2 cellular contexts compared by ENCODE assay signal in genomic region chr7:51228386-51228958, GRCh38.
A peak's percentile ranks its signal among the peaks of the same experiment; 100 is the strongest.
TF ChIP-seq lines count a peak whose summit lies in the region.

No MANE protein-coding gene starts in this region.

TF ChIP-seq in liver, 16 proteins besides CTCF, POLR2A, EP300 and RAD21:
- TF ChIP-seq HNF4G (IDR thresholded peaks at IDR 0.05) (no peak), RXRA (IDR thresholded peaks at IDR 0.05) (peak in 1 of 2 donors; percentile 29), FOXA2 (IDR thresholded peaks at IDR 0.05) (no peak), HNF4A (conservative IDR thresholded peaks at IDR 0.05) (peak; percentile 45 to 46), SP1 (IDR thresholded peaks at IDR 0.05) (peak; percentile 21)

TF ChIP-seq in HepG2, 621 proteins besides CTCF, POLR2A, EP300 and RAD21:
- TF ChIP-seq, protein P1, sequence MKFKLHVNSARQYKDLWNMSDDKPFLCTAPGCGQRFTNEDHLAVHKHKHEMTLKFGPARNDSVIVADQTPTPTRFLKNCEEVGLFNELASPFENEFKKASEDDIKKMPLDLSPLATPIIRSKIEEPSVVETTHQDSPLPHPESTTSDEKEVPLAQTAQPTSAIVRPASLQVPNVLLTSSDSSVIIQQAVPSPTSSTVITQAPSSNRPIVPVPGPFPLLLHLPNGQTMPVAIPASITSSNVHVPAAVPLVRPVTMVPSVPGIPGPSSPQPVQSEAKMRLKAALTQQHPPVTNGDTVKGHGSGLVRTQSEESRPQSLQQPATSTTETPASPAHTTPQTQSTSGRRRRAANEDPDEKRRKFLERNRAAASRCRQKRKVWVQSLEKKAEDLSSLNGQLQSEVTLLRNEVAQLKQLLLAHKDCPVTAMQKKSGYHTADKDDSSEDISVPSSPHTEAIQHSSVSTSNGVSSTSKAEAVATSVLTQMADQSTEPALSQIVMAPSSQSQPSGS (CRISPR knock-in tag; IDR thresholded peaks at IDR 0.05) = no peak
- TF ChIP-seq ATF7-NPFF (CRISPR knock-in tag; IDR thresholded peaks at IDR 0.05; ENCODE audit: low read depth) (no peak), ZBTB21 (CRISPR knock-in tag; IDR thresholded peaks at IDR 0.05) (no peak), KDM2A (CRISPR knock-in tag; IDR thresholded peaks at IDR 0.05; ENCODE audit: borderline replicate concordance, low read depth) (no peak), MAFF (IDR thresholded peaks at IDR 0.05; ENCODE audit: low read depth, low read length) (no peak), NFKB2 (CRISPR knock-in tag; IDR thresholded peaks at IDR 0.05; ENCODE audit: borderline replicate concordance) (no peak), BRCA1 (CRISPR knock-in tag; IDR thresholded peaks at IDR 0.05) (no peak), SMAD3 (CRISPR knock-in tag; IDR thresholded peaks at IDR 0.05) (no peak), MIER2 (CRISPR knock-in tag; IDR thresholded peaks at IDR 0.05) (no peak), ELF4 (CRISPR knock-in tag; IDR thresholded peaks at IDR 0.05; ENCODE audit: borderline replicate concordance) (no peak)
